ENCODE assay signal across 8 cellular contexts in the genomic region with DNA sequence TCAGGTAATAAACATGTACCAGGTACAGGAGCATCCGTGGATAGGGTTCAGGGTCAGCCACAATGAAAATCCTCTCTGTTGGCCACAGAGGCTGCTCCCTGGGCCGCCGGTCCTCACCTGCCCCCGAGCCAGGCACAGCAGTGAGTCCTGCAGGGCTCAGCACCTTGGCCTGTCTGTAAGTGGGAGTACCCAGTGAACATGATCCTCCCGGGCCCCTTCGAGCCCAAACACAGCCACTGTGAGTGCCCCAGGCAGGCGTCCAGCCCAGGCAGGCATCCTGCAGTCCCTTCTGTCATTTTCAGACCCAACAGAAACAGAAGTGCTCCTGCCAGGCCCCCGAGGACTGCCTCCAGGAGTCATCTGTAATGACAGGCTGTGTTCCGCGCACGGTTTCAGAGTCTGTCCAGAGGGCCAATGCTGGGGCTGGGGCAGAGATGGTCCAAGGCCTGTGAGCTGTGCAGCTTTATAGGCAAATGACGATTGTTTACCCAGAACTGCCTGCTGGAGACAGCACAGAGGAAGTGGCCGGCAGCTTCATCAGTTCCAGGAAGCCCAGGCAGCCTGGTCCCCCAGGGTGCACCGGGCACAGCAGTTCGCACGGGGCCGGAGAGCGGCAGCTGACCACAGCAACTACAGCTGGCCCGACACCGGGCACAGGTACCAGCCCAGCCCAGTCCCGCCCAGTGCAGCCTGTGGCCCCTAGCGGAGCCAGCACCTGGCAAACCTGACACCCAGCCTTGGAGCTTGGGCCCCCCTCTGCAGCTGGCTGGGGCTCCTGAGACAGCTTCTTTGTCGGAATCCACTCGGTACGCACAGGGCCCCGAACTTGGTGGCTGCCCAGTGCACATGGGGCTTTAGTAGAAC. TPM values are rescaled to one million over a fixed set of nuclear protein-coding genes. Genes with fewer than 3 reads are reported as not detected.
A peak's percentile ranks its signal among the peaks of the same experiment; 100 is the strongest.
DNase-seq lines count a peak whose midpoint lies in the region; ATAC-seq, FAIRE-seq and TF ChIP-seq lines count a peak whose summit lies in the region.

No MANE protein-coding gene starts in this region.

- POLR2A ChIA-PET in HEK293T (lab: Yijun Ruan, JAX) = interaction anchor here (0.7 to 1.0 kb wide), 2 partner anchors 13 to 76 kb away, joined by 3 to 4 read pairs; a partner anchor contains a TSS

- intact Hi-C loops in colonic mucosa (cut with DNase I) = no loop called here
- intact Hi-C loops in uterus (cut with DNase I; ENCODE audit: low total_unique reads) = no loop called here

- TF ChIP-seq CTCF in colonic mucosa (IDR thresholded peaks at IDR 0.05) = no peak
- TF ChIP-seq CTCF in omental fat pad (IDR thresholded peaks at IDR 0.05) = no peak
- TF ChIP-seq CTCF in uterus (IDR thresholded peaks at IDR 0.05) = no peak

- H3K9me3 ChIP-seq in colonic mucosa (no peaks in the 10 kb centered on the region), mucosa of stomach (ENCODE audit: control insufficient read depth, low read length) (no peaks in the 10 kb centered on the region), uterus (no peaks in the 10 kb centered on the region)

- H3K9ac ChIP-seq in colonic mucosa (ENCODE audit: low read depth in 2 of 2, low read length in 2 of 2) = peak overlapping the region; percentile 28 to 46
- peak overlapping the region; percentile 17 for H3K9ac ChIP-seq in mucosa of stomach (ENCODE audit: low read length)

- no peaks in the 10 kb centered on the region for H3K27me3 ChIP-seq in colonic mucosa
- peaks cover 8% of the 10 kb centered on the region for H3K27me3 ChIP-seq in mucosa of stomach (ENCODE audit: control insufficient read depth, insufficient read depth, low read length)
- H3K27me3 ChIP-seq in uterus = no peaks in the 10 kb centered on the region

- CTCF ChIA-PET in HEK293T (lab: Yijun Ruan, JAX) = interaction anchor here (0.8 kb wide), 1 partner anchor 16 kb away, joined by 3 read pairs; no protein-coding TSS in a partner anchor

- FAIRE-seq in RCC 7860 (lab: Jason Lieb, UNC) = no peak

- ATAC-seq in omental fat pad (ENCODE audit: low FRiP score) = no peak

- peak; percentile 72 for DNase-seq in ELR (ENCODE audit: low read depth)
- DNase-seq in RCC 7860 (ENCODE audit: low spot score) = peak; percentile 70
- DNase-seq in colonic mucosa = peak; percentile 67
- DNase-seq in AML-193 (lab: John Stamatoyannopoulos, UW) = no peak
- DNase-seq in omental fat pad (ENCODE audit: low spot score) = no peak
- DNase-seq in uterus = no peak
- DNase-seq in HEK293T (ENCODE audit: extremely low spot score) = no peak

- H3K36me3 ChIP-seq in colonic mucosa (no peaks in the 10 kb centered on the region), mucosa of stomach (ENCODE audit: control insufficient read depth, insufficient read depth, low read length) (no peaks in the 10 kb centered on the region), uterus (no peaks in the 10 kb centered on the region)

- TF ChIP-seq POLR2A in uterus (IDR thresholded peaks at IDR 0.05) = no peak

- H3K27ac ChIP-seq in colonic mucosa = peak overlapping the region; percentile 66
- H3K27ac ChIP-seq in uterus = peak overlapping the region in 1 of 2 donors; percentile 15

- H3K4me1 ChIP-seq in colonic mucosa (peaks cover 3% of the 10 kb centered on the region), mucosa of stomach (ENCODE audit: control insufficient read depth, insufficient read depth, low read length) (peaks cover 38% of the 10 kb centered on the region), uterus (no peaks in the 10 kb centered on the region)

- H3K4me3 ChIP-seq in colonic mucosa (no peak overlapping the region), mucosa of stomach (ENCODE audit: low read length) (no peak overlapping the region), uterus (no peak overlapping the region)

TF ChIP-seq in HEK293T, 16 proteins besides CTCF, POLR2A, EP300 and RAD21:
- no peak for TF ChIP-seq FOXA1 (IDR thresholded peaks at IDR 0.05)
- no peak for TF ChIP-seq SP1 (IDR thresholded peaks at IDR 0.05)
- no peak for TF ChIP-seq L3MBTL2 (conservative IDR thresholded peaks at IDR 0.05)
- no peak for TF ChIP-seq TARDBP (IDR thresholded peaks at IDR 0.05)
- no peak for TF ChIP-seq FOXM1 (IDR thresholded peaks at IDR 0.05; ENCODE audit: borderline replicate concordance)
- no peak for TF ChIP-seq SUZ12 (IDR thresholded peaks at IDR 0.05)
- no peak for TF ChIP-seq HDGF (IDR thresholded peaks at IDR 0.05; ENCODE audit: borderline replicate concordance)
- TF ChIP-seq ELF4 (IDR thresholded peaks at IDR 0.05) = no peak
- TF ChIP-seq CTBP1 (IDR thresholded peaks at IDR 0.05; ENCODE audit: borderline replicate concordance) = no peak
- TF ChIP-seq FOXK2 (IDR thresholded peaks at IDR 0.05) = no peak
- no peak for TF ChIP-seq ARNT (IDR thresholded peaks at IDR 0.05)
- TF ChIP-seq, protein P1, sequence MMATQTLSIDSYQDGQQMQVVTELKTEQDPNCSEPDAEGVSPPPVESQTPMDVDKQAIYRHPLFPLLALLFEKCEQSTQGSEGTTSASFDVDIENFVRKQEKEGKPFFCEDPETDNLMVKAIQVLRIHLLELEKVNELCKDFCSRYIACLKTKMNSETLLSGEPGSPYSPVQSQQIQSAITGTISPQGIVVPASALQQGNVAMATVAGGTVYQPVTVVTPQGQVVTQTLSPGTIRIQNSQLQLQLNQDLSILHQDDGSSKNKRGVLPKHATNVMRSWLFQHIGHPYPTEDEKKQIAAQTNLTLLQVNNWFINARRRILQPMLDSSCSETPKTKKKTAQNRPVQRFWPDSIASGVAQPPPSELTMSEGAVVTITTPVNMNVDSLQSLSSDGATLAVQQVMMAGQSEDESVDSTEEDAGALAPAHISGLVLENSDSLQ (IDR thresholded peaks at IDR 0.05) = no peak
- TF ChIP-seq ZNF384 (IDR thresholded peaks at IDR 0.05) = no peak
- TF ChIP-seq LEF1 (IDR thresholded peaks at IDR 0.05; ENCODE audit: borderline replicate concordance) = no peak
- TF ChIP-seq NFRKB (IDR thresholded peaks at IDR 0.05) = no peak
- TF ChIP-seq BHLHE40 (IDR thresholded peaks at IDR 0.05; ENCODE audit: borderline replicate concordance) = no peak

RNA-seq across cellular contexts. Expression of a gene that starts 13.2 kb away (rescaled TPM):
- total RNA-seq in colonic mucosa = 10 to 100 TPM in 1 of 2 donors, 1 to 10 TPM in 1; 9.5 to 26.2 TPM
- total RNA-seq in omental fat pad = 10 to 100 TPM in 1 of 4 donors, 1 to 10 TPM in 3; 1.5 to 31.8 (median 5.4) TPM
- 1 to 10 TPM in 2 of 4 donors, under 1 TPM in 1, not detected in 1; 0.88 to 2.0 (median 1.3) TPM for total RNA-seq in uterus

Comparison
In these comparisons a context has a peak if more than half of its experiments do, and no peak if none do; other contexts are left out.
1. DNase-seq: peak in ELR (single experiment), RCC 7860 (single experiment) and colonic mucosa (single experiment); none in AML-193 (0 of 2), omental fat pad (single experiment), uterus (0 of 2) and HEK293T (single experiment).